In genomic region chr3:65777050-65777449, GRCh38 we compare ENCODE assay signal across 17 cellular contexts.
DNase-seq lines count a peak whose midpoint lies in the region; ATAC-seq and TF ChIP-seq lines count a peak whose summit lies in the region.
"Had no signal": no experiment of that assay in that cellular context is flagged by ENCODE, and none has a peak within 500 bp of the region (broad histone marks: within the 10 kb centered on the region; RNA-seq: fewer than 3 reads in every experiment).

No MANE protein-coding gene starts in this region.

- no peak overlapping the region for H2BK120ac ChIP-seq in mesendoderm (ENCODE audit: low read depth, low read length)

- H3F3A ChIP-seq in SK-N-SH (replicated peaks; ENCODE audit: insufficient read depth): peaks cover 16% of the 10 kb centered on the region

- POLR2A ChIA-PET in SK-N-SH (lab: Yijun Ruan, JAX): no interaction called here

- ATAC-seq in SK-N-SH treated with all-trans-retinoic acid at 6 μM for 48 hours: no peak
- ATAC-seq: A549; CD8-positive, alpha-beta T cell; HepG2 had no signal

- H3K9me3 ChIP-seq in SK-N-SH (no peaks in the 10 kb centered on the region), SK-N-MC (ENCODE audit: low read depth, low read length) (no peaks in the 10 kb centered on the region), hepatocyte (ENCODE audit: low read depth) (no peaks in the 10 kb centered on the region)
- H3K9me3 ChIP-seq: A549, BLaER1 had no signal

- H2BK15ac ChIP-seq in mesendoderm (replicated peaks; ENCODE audit: low read depth): no peak overlapping the region

- H3K27me3 Mint-ChIP-seq in osteocyte (ENCODE audit: unreplicated experiment): no peaks in the 10 kb centered on the region
- H3K27me3 Mint-ChIP-seq in T-helper 2 cell treated with Interferon-gamma antibody and Interleukin-4, amounts not matched to agents 5 μg/mL and 100 μg/mL, for 36 hours (ENCODE audit: low read depth): no peaks in the 10 kb centered on the region

- H3K4ac ChIP-seq in mesendoderm (ENCODE audit: low read depth, low read length): no peak overlapping the region

- H2AFZ ChIP-seq in SK-N-SH (ENCODE audit: low read depth) (no peak overlapping the region), hepatocyte (no peak overlapping the region)

- no peak for TF ChIP-seq RAD21 in SK-N-SH (IDR thresholded peaks at IDR 0.05; ENCODE audit: low read length)

- H3K4me1 ChIP-seq in SK-N-SH (ENCODE audit: control insufficient read depth in 1 of 2, insufficient read depth in 2 of 2, low read depth in 1 of 2, low read length in 1 of 2): peaks cover 11 to 13% of the 10 kb centered on the region in 2 experiments
- H3K4me1 ChIP-seq in hepatocyte (ENCODE audit: insufficient read depth): peaks cover 11% of the 10 kb centered on the region
- H3K4me1 ChIP-seq in mesendoderm (ENCODE audit: control insufficient read depth, low read depth, low read length): no peaks in the 10 kb centered on the region
- H3K4me1 ChIP-seq: A549 had no signal

- H3K36me3 Mint-ChIP-seq in osteocyte (ENCODE audit: unreplicated experiment): no peaks in the 10 kb centered on the region
- no peaks in the 10 kb centered on the region for H3K36me3 Mint-ChIP-seq in T-helper 2 cell treated with Interferon-gamma antibody and Interleukin-4, amounts not matched to agents 5 μg/mL and 100 μg/mL, for 36 hours (ENCODE audit: low read depth)
- H3K36me3 Mint-ChIP-seq: CD8-positive, alpha-beta T cell had no signal

- TF ChIP-seq EP300 in SK-N-SH (IDR thresholded peaks at IDR 0.05; ENCODE audit: borderline replicate concordance in 1 of 2, low read depth in 1 of 2, low read length in 1 of 2): no peak

- H4K20me1 ChIP-seq in SK-N-SH (ENCODE audit: insufficient read depth) (peaks cover 9% of the 10 kb centered on the region; the same call in 1 of the 2 replicates), hepatocyte (ENCODE audit: insufficient read depth, poor library complexity, severe bottlenecking) (no peaks in the 10 kb centered on the region)
- H4K20me1 ChIP-seq: BLaER1 had no signal

- H3K9me3 Mint-ChIP-seq in osteocyte (ENCODE audit: unreplicated experiment): no peaks in the 10 kb centered on the region
- H3K9me3 Mint-ChIP-seq in T-helper 2 cell treated with Interferon-gamma antibody and Interleukin-4, amounts not matched to agents 5 μg/mL and 100 μg/mL, for 36 hours: no peaks in the 10 kb centered on the region
- H3K9me3 Mint-ChIP-seq: CD8-positive, alpha-beta T cell had no signal

- peak overlapping the region; percentile 24; the same call in 1 of the 2 replicates for H3K4me2 ChIP-seq in SK-N-SH
- peak overlapping the region; percentile 28 for H3K4me2 ChIP-seq in hepatocyte
- H3K4me2 ChIP-seq in mesendoderm (ENCODE audit: low read length): no peak overlapping the region
- H3K4me2 ChIP-seq: A549, BLaER1 had no signal

- H3K23ac ChIP-seq in mesendoderm (ENCODE audit: low read length): no peak overlapping the region

- H3K4me3 ChIP-seq in SK-N-SH (ENCODE audit: low read depth in 2 of 2, low read length in 1 of 2): no peak overlapping the region
- H3K4me3 ChIP-seq in SK-N-MC: peak overlapping the region; percentile 38
- no peak overlapping the region for H3K4me3 ChIP-seq in hepatocyte
- H3K4me3 ChIP-seq in mesendoderm (ENCODE audit: low read length): no peak overlapping the region
- H3K4me3 ChIP-seq: A549, BLaER1 had no signal

- no peak overlapping the region for H4K5ac ChIP-seq in mesendoderm (ENCODE audit: low read length)

- CTCF ChIA-PET in SK-N-SH (lab: Yijun Ruan, JAX): interaction anchor here (1.4 kb wide), 1 partner anchor 362 kb away, joined by 5 read pairs; no protein-coding TSS in a partner anchor

- no peak overlapping the region for H2BK5ac ChIP-seq in mesendoderm (ENCODE audit: low read length)

- 79% methylated on average over 3 of the region's 3 CpGs for WGBS in SK-N-SH (ENCODE audit: low lambda C conversion rate)
- WGBS in hepatocyte (ENCODE audit: low lambda C conversion rate, missing lambda C conversion rate): 92% methylated on average over 3 of the region's 3 CpGs
- no CpG with 5 or more reads among the region's 3 CpGs for WGBS in mesendoderm (ENCODE audit: extremely low coverage, insufficient coverage, low lambda C conversion rate)

- H3K27me3 ChIP-seq in SK-N-SH (ENCODE audit: insufficient read depth): no peaks in the 10 kb centered on the region
- H3K27me3 ChIP-seq in hepatocyte: no peaks in the 10 kb centered on the region
- no peaks in the 10 kb centered on the region for H3K27me3 ChIP-seq in mesendoderm (ENCODE audit: insufficient read depth, low read length, poor library complexity)
- H3K27me3 ChIP-seq: BLaER1 had no signal

- H3K36me3 ChIP-seq in SK-N-SH (replicated peaks in 1 of 2; ENCODE audit: control insufficient read depth in 1 of 2, insufficient read depth in 2 of 2, low read length in 1 of 2) (no peaks in the 10 kb centered on the region), SK-N-MC (ENCODE audit: insufficient read depth, low read length) (no peaks in the 10 kb centered on the region), hepatocyte (replicated peaks; ENCODE audit: insufficient read depth, low read depth) (no peaks in the 10 kb centered on the region), mesendoderm (ENCODE audit: control insufficient read depth, insufficient read depth, low read length) (no peaks in the 10 kb centered on the region)
- H3K36me3 ChIP-seq: BLaER1 had no signal

- H3K27ac ChIP-seq in SK-N-SH (ENCODE audit: low read depth in 2 of 2, low read length in 1 of 2): peak overlapping the region; percentile 51 to 75; a peak in 3 of 4 replicates
- peak overlapping the region; percentile 86 for H3K27ac ChIP-seq in SK-N-MC
- H3K27ac ChIP-seq in hepatocyte: peak overlapping the region; percentile 35
- no peak overlapping the region for H3K27ac ChIP-seq in mesendoderm (ENCODE audit: low read depth, low read length)
- H3K27ac ChIP-seq: 22Rv1, A549, BLaER1 had no signal

- TF ChIP-seq CTCF in SK-N-SH (IDR thresholded peaks at IDR 0.05) (no peak), hepatocyte (IDR thresholded peaks at IDR 0.05; ENCODE audit: poor library complexity) (no peak), osteocyte (IDR thresholded peaks at IDR 0.05) (no peak)

- no peak overlapping the region for H4K8ac ChIP-seq in mesendoderm (ENCODE audit: low read depth, low read length)

- H3K27ac Mint-ChIP-seq in osteocyte (ENCODE audit: unreplicated experiment): peak overlapping the region; percentile 1
- H3K27ac Mint-ChIP-seq in T-helper 2 cell treated with Interferon-gamma antibody and Interleukin-4, amounts not matched to agents 5 μg/mL and 100 μg/mL, for 36 hours: no peak overlapping the region
- H3K27ac Mint-ChIP-seq: CD8-positive, alpha-beta T cell had no signal

- H3K4me1 Mint-ChIP-seq in osteocyte (ENCODE audit: unreplicated experiment): peaks cover 16% of the 10 kb centered on the region
- no peaks in the 10 kb centered on the region for H3K4me1 Mint-ChIP-seq in T-helper 2 cell treated with Interferon-gamma antibody and Interleukin-4, amounts not matched to agents 5 μg/mL and 100 μg/mL, for 36 hours (ENCODE audit: low read depth)

- no peaks in the 10 kb centered on the region for H3K9me2 ChIP-seq in SK-N-SH
- H3K9me2 ChIP-seq in hepatocyte (replicated peaks; ENCODE audit: insufficient read depth): no peaks in the 10 kb centered on the region

- H3K56ac ChIP-seq in mesendoderm (ENCODE audit: low read length): no peak overlapping the region

- no peak overlapping the region for H3K9ac ChIP-seq in SK-N-SH
- H3K9ac ChIP-seq in SK-N-MC (ENCODE audit: insufficient read length): no peak overlapping the region
- H3K9ac ChIP-seq in mesendoderm (ENCODE audit: low read length): no peak overlapping the region
- H3K9ac ChIP-seq: BLaER1 had no signal

- H3K79me1 ChIP-seq in mesendoderm (ENCODE audit: low read length): peaks cover 2% of the 10 kb centered on the region

- H3K18ac ChIP-seq in mesendoderm (ENCODE audit: low read length): no peak overlapping the region

- H3K79me2 ChIP-seq in SK-N-SH (ENCODE audit: insufficient read depth): peaks cover 18% of the 10 kb centered on the region
- H3K79me2 ChIP-seq in hepatocyte: peaks cover 48% of the 10 kb centered on the region
- H3K79me2 ChIP-seq in mesendoderm (ENCODE audit: control insufficient read depth, insufficient read depth, low read length): no peaks in the 10 kb centered on the region

- H3K4me3 Mint-ChIP-seq in osteocyte (ENCODE audit: unreplicated experiment): no peak overlapping the region
- H3K4me3 Mint-ChIP-seq in T-helper 2 cell treated with Interferon-gamma antibody and Interleukin-4, amounts not matched to agents 5 μg/mL and 100 μg/mL, for 36 hours: no peak overlapping the region
- H3K4me3 Mint-ChIP-seq: CD8-positive, alpha-beta T cell had no signal

- DNase-seq in SK-N-SH (no peak), SK-N-MC (ENCODE audit: low read depth, low spot score) (no peak), hepatocyte (ENCODE audit: low spot score) (no peak), osteocyte (ENCODE audit: extremely low spot score, unreplicated experiment) (no peak), C1 segment of cervical spinal cord (lab: John Stamatoyannopoulos, UW) (no peak), mesendoderm (no peak)
- DNase-seq in T-helper 2 cell treated with Interferon-gamma antibody and Interleukin-4, amounts not matched to agents 5 μg/mL and 100 μg/mL, for 36 hours (ENCODE audit: low spot score): no peak
- DNase-seq: CD8-positive, alpha-beta T cell; DMS 273 treated with DMSO at 0.1 percent for 48 hours; DMS53; DND-41; HCEC 1CT had no signal

- H2AK5ac ChIP-seq in mesendoderm (ENCODE audit: low read length): no peak overlapping the region

TF ChIP-seq in SK-N-SH, 30 proteins besides CTCF, POLR2A, EP300 and RAD21 (continues in another document):
- TF ChIP-seq NRF1 (IDR thresholded peaks at IDR 0.05; ENCODE audit: low read depth, low read length) (no peak), MAX (IDR thresholded peaks at IDR 0.05; ENCODE audit: low read depth) (no peak)

TF ChIP-seq in SK-N-SH treated with all-trans-retinoic acid at 6 μM for 48 hours, 23 proteins besides CTCF, POLR2A, EP300 and RAD21 (continues in another document):
- TF ChIP-seq ZFP30 (CRISPR knock-in tag; IDR thresholded peaks at IDR 0.05): no peak
- no peak for TF ChIP-seq SNAI2 (CRISPR knock-in tag; IDR thresholded peaks at IDR 0.05)
- no peak for TF ChIP-seq CSDC2 (CRISPR knock-in tag; IDR thresholded peaks at IDR 0.05)
- no peak for TF ChIP-seq ZNF70 (CRISPR knock-in tag; IDR thresholded peaks at IDR 0.05)
- TF ChIP-seq, protein P1, sequence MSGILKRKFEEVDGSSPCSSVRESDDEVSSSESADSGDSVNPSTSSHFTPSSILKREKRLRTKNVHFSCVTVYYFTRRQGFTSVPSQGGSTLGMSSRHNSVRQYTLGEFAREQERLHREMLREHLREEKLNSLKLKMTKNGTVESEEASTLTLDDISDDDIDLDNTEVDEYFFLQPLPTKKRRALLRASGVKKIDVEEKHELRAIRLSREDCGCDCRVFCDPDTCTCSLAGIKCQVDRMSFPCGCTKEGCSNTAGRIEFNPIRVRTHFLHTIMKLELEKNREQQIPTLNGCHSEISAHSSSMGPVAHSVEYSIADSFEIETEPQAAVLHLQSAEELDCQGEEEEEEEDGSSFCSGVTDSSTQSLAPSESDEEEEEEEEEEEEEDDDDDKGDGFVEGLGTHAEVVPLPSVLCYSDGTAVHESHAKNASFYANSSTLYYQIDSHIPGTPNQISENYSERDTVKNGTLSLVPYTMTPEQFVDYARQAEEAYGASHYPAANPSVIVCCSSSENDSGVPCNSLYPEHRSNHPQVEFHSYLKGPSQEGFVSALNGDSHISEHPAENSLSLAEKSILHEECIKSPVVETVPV (CRISPR knock-in tag; IDR thresholded peaks at IDR 0.05): no peak
- TF ChIP-seq ARNTL (CRISPR knock-in tag; IDR thresholded peaks at IDR 0.05; ENCODE audit: borderline replicate concordance, low read depth): no peak
